9 cellular contexts compared by ENCODE assay signal in genomic region chr1:211938473-211939080, GRCh38.
DNase-seq lines count a peak whose midpoint lies in the region; ATAC-seq and FAIRE-seq lines count a peak whose summit lies in the region.
"Had no signal": no experiment of that assay in that cellular context is flagged by ENCODE, and none has a peak within 500 bp of the region (broad histone marks: within the 10 kb centered on the region; RNA-seq: fewer than 3 reads in every experiment).

No MANE protein-coding gene starts in this region.

- FAIRE-seq in small intestine (lab: Jason Lieb, UNC), result peak; percentile 88

- ATAC-seq in activated CD4-positive, alpha-beta T cell treated with anti-CD3 and anti-CD28 coated beads for 36 hours, result no peak
- peak; percentile 21 for ATAC-seq in HG03520 (IDR thresholded peaks at IDR 0.05; ENCODE audit: unreplicated experiment)
- peak; percentile 79 for ATAC-seq in effector memory CD8-positive, alpha-beta T cell (replicated peaks)

- peak overlapping the region in 1 of 2 donors; percentile 34 for H3K4me3 ChIP-seq in small intestine (ENCODE audit: low read depth in 1 of 2, low read length in 2 of 2)

- no peaks in the 10 kb centered on the region for H3K9me3 ChIP-seq in small intestine (ENCODE audit: control insufficient read depth, low read depth)

- WGBS in small intestine, 3 donors, result 3 to 17% (median 4%) methylated on average over 3 of the region's 3 CpGs

- peaks cover 54% of the 10 kb centered on the region for H3K4me1 Mint-ChIP-seq in activated CD4-positive, alpha-beta T cell treated with anti-CD3 and anti-CD28 coated beads for 36 hours
- H3K4me1 Mint-ChIP-seq in effector memory CD8-positive, alpha-beta T cell (ENCODE audit: low read depth in 2 of 2), result peaks cover 10 to 42% of the 10 kb centered on the region in 2 donors

- H3K36me3 Mint-ChIP-seq in activated CD4-positive, alpha-beta T cell treated with anti-CD3 and anti-CD28 coated beads for 36 hours (ENCODE audit: low read depth), result peaks cover 11% of the 10 kb centered on the region
- H3K36me3 Mint-ChIP-seq in effector memory CD8-positive, alpha-beta T cell (ENCODE audit: insufficient read depth), result no peaks in the 10 kb centered on the region

- H3K4me1 ChIP-seq in small intestine (ENCODE audit: control insufficient read depth in 2 of 2, insufficient read depth in 1 of 2, low read depth in 1 of 2, low read length in 1 of 2), result no peaks in the 10 kb centered on the region

- no peaks in the 10 kb centered on the region for H3K9me3 Mint-ChIP-seq in activated CD4-positive, alpha-beta T cell treated with anti-CD3 and anti-CD28 coated beads for 36 hours (ENCODE audit: low read depth)
- no peaks in the 10 kb centered on the region for H3K9me3 Mint-ChIP-seq in effector memory CD8-positive, alpha-beta T cell

- POLR2A ChIA-PET in activated CD4-positive, alpha-beta T cell treated with anti-CD3 and anti-CD28 coated beads for 36 hours (lab: Charles Lee), result interaction anchor here (0.8 kb wide), 1 partner anchor 213 kb away, joined by 3 read pairs; no protein-coding TSS in a partner anchor

- H3K27ac Mint-ChIP-seq in activated CD4-positive, alpha-beta T cell treated with anti-CD3 and anti-CD28 coated beads for 36 hours, result no peak overlapping the region
- H3K27ac Mint-ChIP-seq in effector memory CD8-positive, alpha-beta T cell, result peak overlapping the region; percentile 68 to 89

- intact Hi-C loops in activated CD4-positive, alpha-beta T cell treated with anti-CD3 and anti-CD28 coated beads for 36 hours (cut with DNase I, micrococcal nuclease), result loop anchor here (5.0 kb wide), 4 partner anchors 241 to 659 kb away; no protein-coding TSS in a partner anchor

- H3K27ac ChIP-seq in small intestine (ENCODE audit: low read depth in 1 of 2, low read length in 1 of 2), result peak overlapping the region; percentile 52 to 75

- no peaks in the 10 kb centered on the region for H3K36me3 ChIP-seq in small intestine (ENCODE audit: control insufficient read depth in 2 of 2, insufficient read depth in 2 of 2, low read length in 2 of 2)

- H3K4me3 Mint-ChIP-seq in activated CD4-positive, alpha-beta T cell treated with anti-CD3 and anti-CD28 coated beads for 36 hours, result peak overlapping the region; percentile 6
- H3K4me3 Mint-ChIP-seq in effector memory CD8-positive, alpha-beta T cell, result peak overlapping the region; percentile 63 to 79

- DNase-seq in activated CD4-positive, alpha-beta T cell treated with anti-CD3 and anti-CD28 coated beads for 36 hours, result no peak
- no peak for DNase-seq in activated CD4-positive, alpha-beta T cell treated with anti-CD3 and anti-CD28 coated beads for 4 hours
- DNase-seq in effector memory CD8-positive, alpha-beta T cell, result no peak
- peak; percentile 82 for DNase-seq in small intestine
- no peak for DNase-seq in NCI-H2227 (lab: John Stamatoyannopoulos, UW; ENCODE audit: unreplicated experiment)
- DNase-seq in SW 1271 (lab: John Stamatoyannopoulos, UW), result no peak
- DNase-seq in activated gamma-delta T cell (lab: John Stamatoyannopoulos, UW), result no peak
- DNase-seq: NCI-H2107 had no signal

- H3K27me3 Mint-ChIP-seq in activated CD4-positive, alpha-beta T cell treated with anti-CD3 and anti-CD28 coated beads for 36 hours, result peaks cover 2% of the 10 kb centered on the region
- H3K27me3 Mint-ChIP-seq in effector memory CD8-positive, alpha-beta T cell, result no peaks in the 10 kb centered on the region

- CTCF ChIA-PET in activated CD4-positive, alpha-beta T cell treated with anti-CD3 and anti-CD28 coated beads for 36 hours (lab: Charles Lee), result interaction anchor here (1.0 to 1.7 kb wide), 4 partner anchors 32 to 241 kb away, joined by 3 to 4 read pairs (median 3); partner anchors contain the start of genes DTL and INTS7

- no peaks in the 10 kb centered on the region for H3K27me3 ChIP-seq in small intestine (ENCODE audit: control insufficient read depth in 2 of 2, insufficient read depth in 2 of 2, low read length in 2 of 2)
